In the genomic region with DNA sequence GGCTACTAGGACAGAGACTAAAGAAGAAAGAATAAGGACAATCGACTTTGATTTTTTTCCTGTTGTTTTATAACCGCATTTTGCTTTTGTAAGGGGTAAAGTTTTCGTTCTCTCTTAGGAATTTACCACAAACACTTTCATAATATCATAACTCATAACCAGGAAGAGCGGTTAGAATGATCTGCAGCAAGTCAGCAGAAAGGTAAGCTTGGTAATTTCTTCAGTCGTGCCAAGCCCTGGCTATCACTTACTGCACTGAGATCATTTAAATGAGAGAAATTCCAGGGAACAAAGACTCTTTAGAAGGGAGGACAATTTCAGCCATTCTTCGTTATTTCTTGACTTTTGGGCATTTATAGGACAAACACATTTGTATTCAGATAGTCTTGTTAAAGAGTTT, we compare ENCODE assay signal across 16 cellular contexts.
DNase-seq lines count a peak whose midpoint lies in the region; ATAC-seq and TF ChIP-seq lines count a peak whose summit lies in the region.
"Had no signal": no experiment of that assay in that cellular context is flagged by ENCODE, and none has a peak within 500 bp of the region (broad histone marks: within the 10 kb centered on the region; RNA-seq: fewer than 3 reads in every experiment).

No MANE protein-coding gene starts in this region.

- CTCF ChIA-PET in CD4-positive, alpha-beta memory T cell (lab: Charles Lee; ENCODE audit: partially characterized antibody) = no interaction called here

- H3K4me1 ChIP-seq in CD4-positive, alpha-beta memory T cell (ENCODE audit: insufficient read depth, low read length) = peaks cover 50% of the 10 kb centered on the region
- peaks cover 0 to 16% (median 0%) of the 10 kb centered on the region in 12 donors for H3K4me1 ChIP-seq in heart left ventricle
- H3K4me1 ChIP-seq: uterus had no signal

- no peak overlapping the region for H3K4me3 ChIP-seq in CD4-positive, alpha-beta memory T cell (ENCODE audit: low read length in 2 of 2)
- no peak overlapping the region for H3K4me3 ChIP-seq in heart left ventricle
- H3K4me3 ChIP-seq: smooth muscle cell, uterus had no signal

- TF ChIP-seq CTCF in heart left ventricle (IDR thresholded peaks at IDR 0.05) = no peak

- peak overlapping the region in 1 of 7 donors; percentile 23 for H3K27ac Mint-ChIP-seq in CD4-positive, alpha-beta memory T cell
- H3K27ac Mint-ChIP-seq in activated naive CD8-positive, alpha-beta T cell treated with anti-CD3 and anti-CD28 coated beads, Interleukin-2, amount 50 U/mL, for 24 hours = no peak overlapping the region
- peak overlapping the region in 9 of 10 donors; percentile 3 to 61 (median 35) for H3K27ac Mint-ChIP-seq in naive thymus-derived CD8-positive, alpha-beta T cell

- no peaks in the 10 kb centered on the region for H3K36me3 Mint-ChIP-seq in CD4-positive, alpha-beta memory T cell
- H3K36me3 Mint-ChIP-seq in activated naive CD8-positive, alpha-beta T cell treated with anti-CD3 and anti-CD28 coated beads, Interleukin-2, amount 50 U/mL, for 24 hours (ENCODE audit: low read depth) = no peaks in the 10 kb centered on the region
- no peaks in the 10 kb centered on the region for H3K36me3 Mint-ChIP-seq in naive thymus-derived CD8-positive, alpha-beta T cell

- H3K9me3 Mint-ChIP-seq in CD4-positive, alpha-beta memory T cell = peaks cover 0 to 2% (median 0%) of the 10 kb centered on the region in 8 donors
- no peaks in the 10 kb centered on the region for H3K9me3 Mint-ChIP-seq in activated naive CD8-positive, alpha-beta T cell treated with anti-CD3 and anti-CD28 coated beads, Interleukin-2, amount 50 U/mL, for 24 hours
- H3K9me3 Mint-ChIP-seq in naive thymus-derived CD8-positive, alpha-beta T cell = no peaks in the 10 kb centered on the region

- no peak overlapping the region for H3K27ac ChIP-seq in CD4-positive, alpha-beta memory T cell (ENCODE audit: low read depth, low read length)
- H3K27ac ChIP-seq in heart left ventricle = no peak overlapping the region
- H3K27ac ChIP-seq: uterus had no signal

- intact Hi-C loops in CD4-positive, alpha-beta memory T cell (cut with micrococcal nuclease) = no loop called here
- intact Hi-C loops in cardiac septum (cut with DNase I) (no loop called here), heart left ventricle (cut with DNase I) (no loop called here)

- no peaks in the 10 kb centered on the region for H3K27me3 Mint-ChIP-seq in CD4-positive, alpha-beta memory T cell
- H3K27me3 Mint-ChIP-seq in activated naive CD8-positive, alpha-beta T cell treated with anti-CD3 and anti-CD28 coated beads, Interleukin-2, amount 50 U/mL, for 24 hours = no peaks in the 10 kb centered on the region
- no peaks in the 10 kb centered on the region for H3K27me3 Mint-ChIP-seq in naive thymus-derived CD8-positive, alpha-beta T cell

- WGBS in heart left ventricle, 4 donors = 68 to 81% (median 77%) methylated on average over 6 of the region's 6 CpGs

- peaks cover 17 to 23% (median 18%) of the 10 kb centered on the region in 4 donors for H3K4me1 Mint-ChIP-seq in CD4-positive, alpha-beta memory T cell
- H3K4me1 Mint-ChIP-seq in activated naive CD8-positive, alpha-beta T cell treated with anti-CD3 and anti-CD28 coated beads, Interleukin-2, amount 50 U/mL, for 24 hours = peaks cover 21% of the 10 kb centered on the region
- peaks cover 12 to 41% (median 34%) of the 10 kb centered on the region in 4 donors for H3K4me1 Mint-ChIP-seq in naive thymus-derived CD8-positive, alpha-beta T cell

- H3K4me3 Mint-ChIP-seq in CD4-positive, alpha-beta memory T cell = peak overlapping the region in 6 of 8 donors; percentile 15 to 53 (median 28)
- no peak overlapping the region for H3K4me3 Mint-ChIP-seq in activated naive CD8-positive, alpha-beta T cell treated with anti-CD3 and anti-CD28 coated beads, Interleukin-2, amount 50 U/mL, for 24 hours
- peak overlapping the region in 7 of 10 donors; percentile 4 to 44 (median 31) for H3K4me3 Mint-ChIP-seq in naive thymus-derived CD8-positive, alpha-beta T cell

- H3K36me3 ChIP-seq in CD4-positive, alpha-beta memory T cell (ENCODE audit: insufficient read depth, low read length) = no peaks in the 10 kb centered on the region
- no peaks in the 10 kb centered on the region for H3K36me3 ChIP-seq in heart left ventricle
- H3K36me3 ChIP-seq: uterus had no signal

- ATAC-seq in HG03432 (IDR thresholded peaks at IDR 0.05; ENCODE audit: unreplicated experiment) (peak; percentile 67), GM18909 (IDR thresholded peaks at IDR 0.05; ENCODE audit: poor library complexity, unreplicated experiment) (no peak), heart left ventricle (no peak)
- peak; percentile 63 for ATAC-seq in activated naive CD8-positive, alpha-beta T cell treated with anti-CD3 and anti-CD28 coated beads, Interleukin-2, amount 50 U/mL, for 24 hours
- peak in 1 of 2 donors; percentile 30 for ATAC-seq in naive thymus-derived CD8-positive, alpha-beta T cell
- ATAC-seq: SK-N-SH treated with all-trans-retinoic acid at 6 μM for 48 hours had no signal

- H3K9me3 ChIP-seq in CD4-positive, alpha-beta memory T cell (ENCODE audit: control insufficient read depth in 1 of 2, low read length in 2 of 2) = no peaks in the 10 kb centered on the region
- H3K9me3 ChIP-seq in heart left ventricle = peaks cover 0 to 10% (median 0%) of the 10 kb centered on the region in 12 donors
- H3K9me3 ChIP-seq: uterus had no signal

- POLR2A ChIA-PET in CD4-positive, alpha-beta memory T cell (lab: Charles Lee; ENCODE audit: partially characterized antibody) = no interaction called here
- POLR2A ChIA-PET in naive thymus-derived CD8-positive, alpha-beta T cell (lab: Charles Lee) = interaction anchor here (1.0 kb wide), 1 partner anchor 22 kb away, joined by 5 read pairs; no protein-coding TSS in a partner anchor

- DNase-seq in CD4-positive, alpha-beta memory T cell = peak in 1 of 5 donors; percentile 4
- no peak for DNase-seq in activated naive CD8-positive, alpha-beta T cell treated with anti-CD3 and anti-CD28 coated beads, Interleukin-2, amount 50 U/mL, for 24 hours
- DNase-seq in naive thymus-derived CD8-positive, alpha-beta T cell = peak in 1 of 10 donors; percentile 4
- DNase-seq in NCI-H2227 treated with DMSO at 0.1 percent for 48 hours (lab: John Stamatoyannopoulos, UW) (no peak), cardiac septum (ENCODE audit: low spot score) (no peak), heart left ventricle (no peak)
- DNase-seq: activated CD8-positive, alpha-beta memory T cell treated with anti-CD3 and anti-CD28 coated beads for 24 hours; activated gamma-delta T cell; DMS79; MM.1S; occipital lobe; uterus had no signal

- TF ChIP-seq POLR2A in heart left ventricle (IDR thresholded peaks at IDR 0.05) = no peak

- no peaks in the 10 kb centered on the region for H3K27me3 ChIP-seq in CD4-positive, alpha-beta memory T cell (ENCODE audit: insufficient read depth, low read length)
- H3K27me3 ChIP-seq in heart left ventricle = no peaks in the 10 kb centered on the region
- H3K27me3 ChIP-seq: uterus had no signal

Comparison
In these comparisons a context has a peak if more than half of its experiments do, and no peak if none do; other contexts are left out.
1. ATAC-seq: peak in HG03432 (single experiment) and activated naive CD8-positive, alpha-beta T cell treated with anti-CD3 and anti-CD28 coated beads, Interleukin-2, amount 50 U/mL, for 24 hours (single experiment); none in GM18909 (single experiment) and heart left ventricle (0 of 4).